ENCODE assay signal across 8 cellular contexts in the genomic region with DNA sequence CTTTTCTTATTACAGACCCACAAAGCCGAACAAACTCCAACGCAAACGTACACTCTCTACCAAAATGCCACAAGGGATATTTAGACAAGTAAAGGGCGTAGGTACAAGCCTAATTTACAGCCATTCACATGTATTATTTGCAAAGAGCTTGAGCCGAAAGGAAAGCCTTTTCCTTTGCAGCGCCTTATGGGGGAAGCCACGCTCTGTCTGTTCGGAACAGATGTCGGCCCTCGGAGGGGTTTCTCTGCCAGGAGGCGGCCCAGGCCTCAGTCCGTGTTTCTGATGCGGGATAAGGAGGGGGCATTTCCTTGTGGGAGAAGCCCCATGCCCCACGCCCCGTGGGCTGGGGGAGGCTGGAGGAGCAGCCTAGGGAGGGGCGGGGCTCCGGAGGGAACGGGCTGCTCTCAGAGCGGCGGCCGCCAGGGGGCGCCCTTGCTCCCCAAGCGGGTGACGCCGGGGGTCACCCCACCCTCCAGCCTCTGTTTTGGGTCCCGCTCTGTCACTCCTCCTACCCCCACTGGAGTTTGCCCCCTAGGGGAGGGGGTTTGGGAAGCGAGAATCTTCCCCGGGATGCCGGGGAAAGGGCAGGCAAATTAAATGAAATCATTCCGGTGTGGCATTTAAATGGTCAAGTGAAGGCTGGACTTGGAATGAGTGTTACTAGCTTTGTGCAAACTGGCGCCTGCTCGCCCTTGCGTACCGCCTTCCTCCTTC. TPM values are rescaled to one million over a fixed set of nuclear protein-coding genes. Genes with fewer than 3 reads are reported as not detected.
DNase-seq lines count a peak whose midpoint lies in the region; ATAC-seq and TF ChIP-seq lines count a peak whose summit lies in the region.

No MANE protein-coding gene starts in this region.

- H3K9me3 ChIP-seq in AG04450 (ENCODE audit: control insufficient read depth, insufficient read depth, low read length) (no peaks in the 10 kb centered on the region), neural progenitor cell (ENCODE audit: low read depth) (no peaks in the 10 kb centered on the region), stomach (no peaks in the 10 kb centered on the region)

- peak overlapping the region; percentile 73 for H3K4me3 ChIP-seq in AG04450 (ENCODE audit: low read depth, low read length)
- H3K4me3 ChIP-seq in neural progenitor cell, result peak overlapping the region; percentile 54
- H3K4me3 ChIP-seq in stomach, result peak overlapping the region; percentile 56 to 60 (median 59)

- peak overlapping the region; percentile 83 for H3K4me3 Mint-ChIP-seq in neural progenitor cell

- no peak for TF ChIP-seq POLR2A in stomach (IDR thresholded peaks at IDR 0.05)

- no peaks in the 10 kb centered on the region for H3F3A ChIP-seq in neural progenitor cell (ENCODE audit: low read depth)

- POLR2A ChIA-PET in AG04450 (lab: Yijun Ruan, JAX), result interaction anchor here (0.9 kb wide), 1 partner anchor 586 kb away, joined by 6 read pairs; no protein-coding TSS in a partner anchor

- H3K4me1 ChIP-seq in neural progenitor cell (peaks cover 36% of the 10 kb centered on the region), stomach (peaks cover 0 to 44% (median 23%) of the 10 kb centered on the region in 4 donors)

- TF ChIP-seq CTCF in AG04450 (IDR thresholded peaks at IDR 0.05; ENCODE audit: low read depth, low read length), result peak; percentile 91
- TF ChIP-seq CTCF in neural progenitor cell (IDR thresholded peaks at IDR 0.05), result peak; percentile 99
- TF ChIP-seq CTCF in stomach (IDR thresholded peaks at IDR 0.05), result peak in 5 of 7 experiments; percentile 62 to 97 (median 90)

- WGBS in stomach, 5 donors, result 0 to 4% (median 1%) methylated on average over 20 to 34 of the region's 34 CpGs

- ATAC-seq in GM18907 (IDR thresholded peaks at IDR 0.05; ENCODE audit: unreplicated experiment) (peak; percentile 86), HG03280 (IDR thresholded peaks at IDR 0.05; ENCODE audit: unreplicated experiment) (peak; percentile 86)

- H3K4me2 ChIP-seq in neural progenitor cell, result peak overlapping the region; percentile 73

- no peaks in the 10 kb centered on the region for H3K36me3 Mint-ChIP-seq in neural progenitor cell

- H3K27ac Mint-ChIP-seq in neural progenitor cell, result peak overlapping the region; percentile 44

- H4K20me1 ChIP-seq in neural progenitor cell (ENCODE audit: low read depth), result no peaks in the 10 kb centered on the region

- H3K27ac ChIP-seq in AG04450 (ENCODE audit: low read depth, low read length), result no peak overlapping the region
- H3K27ac ChIP-seq in neural progenitor cell, result no peak overlapping the region
- peak overlapping the region in 4 of 5 donors; percentile 11 to 73 (median 53) for H3K27ac ChIP-seq in stomach

- peaks cover 37% of the 10 kb centered on the region for H3K4me1 Mint-ChIP-seq in neural progenitor cell

- TF ChIP-seq EP300 in stomach (IDR thresholded peaks at IDR 0.05), result no peak

- H3K36me3 ChIP-seq in neural progenitor cell (no peaks in the 10 kb centered on the region), stomach (no peaks in the 10 kb centered on the region)

- intact Hi-C loops in stomach (cut with DNase I; ENCODE audit: low total_unique reads), result no loop called here

- CTCF ChIA-PET in AG04450 (lab: Charles Lee), result interaction anchor here (0.6 to 3.3 kb wide), 46 partner anchors 8 to 1292 kb away, joined by 3 to 23 read pairs (median 4); a partner anchor contains a TSS

- H3K9me3 Mint-ChIP-seq in neural progenitor cell, result no peaks in the 10 kb centered on the region

- H3K27me3 Mint-ChIP-seq in neural progenitor cell (ENCODE audit: insufficient read depth, low read depth), result peaks cover 2% of the 10 kb centered on the region

- H2AFZ ChIP-seq in neural progenitor cell (replicated peaks), result peak overlapping the region; percentile 95

- no peaks in the 10 kb centered on the region for H3K79me2 ChIP-seq in neural progenitor cell (ENCODE audit: low read depth)

- DNase-seq in AG04450 (ENCODE audit: low read depth, low spot score) (no peak), SHP77 (lab: John Stamatoyannopoulos, UW) (peak; percentile 26 to 38), activated gamma-delta T cell (lab: John Stamatoyannopoulos, UW) (peak; percentile 24), foreskin melanocyte (peak; percentile 52), neural progenitor cell (ENCODE audit: low spot score) (peak; percentile 90), stomach (peak; percentile 64)

- H3K27me3 ChIP-seq in AG04450 (ENCODE audit: control insufficient read depth, insufficient read depth, low read length) (peaks cover 12% of the 10 kb centered on the region), neural progenitor cell (no peaks in the 10 kb centered on the region), stomach (peaks cover 0 to 9% (median 0%) of the 10 kb centered on the region in 3 donors)

- no peak overlapping the region for H3K9ac ChIP-seq in neural progenitor cell

RNA-seq across cellular contexts. Expression of a gene that starts 2.9 kb away (rescaled TPM):
- polyA plus RNA-seq in AG04450 (2011; rRNA removed) (0.02 and 0.06 TPM in 2 replicates), stomach (under 1 TPM in 2 of 3 donors, not detected in 1; 0.33 to 0.44 TPM)
- polyA minus RNA-seq in AG04450 (2011; rRNA and poly(A)+ RNA removed), result 0.41 TPM in 1 of 2 replicates, not detected in the other
- total RNA-seq in neural progenitor cell (ENCODE audit: low replicate concordance) (0.19 TPM in 1 of 2 replicates, not detected in the other), stomach (1 to 10 TPM in 2 of 5 donors, under 1 TPM in 1, not detected in 2; 0.87 to 1.8 (median 1.5) TPM)

Comparison
In these comparisons a context has a peak if more than half of its experiments do, and no peak if none do; other contexts are left out.
1. H3K27ac ChIP-seq: peak in stomach (4 of 5); none in AG04450 (single experiment) and neural progenitor cell (single experiment).
2. Peak in every context shown above with its lines, with median percentiles within 50 percentile points of each other: H3K4me3 ChIP-seq and CTCF ChIP-seq.